ENCODE assay signal across 17 cellular contexts in genomic region chr2:109135572-109136185, GRCh38. TPM values are rescaled to one million over a fixed set of nuclear protein-coding genes. Genes with fewer than 3 reads are reported as not detected.
DNase-seq lines count a peak whose midpoint lies in the region; ATAC-seq and TF ChIP-seq lines count a peak whose summit lies in the region.
"Had no signal": no experiment of that assay in that cellular context is flagged by ENCODE, and none has a peak within 500 bp of the region (broad histone marks: within the 10 kb centered on the region; RNA-seq: fewer than 3 reads in every experiment).

No MANE protein-coding gene starts in this region.

- ATAC-seq in left cardiac atrium (peak; percentile 36 to 40), Right ventricle myocardium inferior (no peak), GM21786 (IDR thresholded peaks at IDR 0.05; ENCODE audit: unreplicated experiment) (no peak)
- ATAC-seq in stimulated activated naive CD8-positive, alpha-beta T cell treated with anti-CD3 and anti-CD28 coated beads, Interleukin-15, amount 100 ng/mL, for 72 hours: no peak

- H3K27me3 Mint-ChIP-seq in stimulated activated naive CD8-positive, alpha-beta T cell treated with anti-CD3 and anti-CD28 coated beads, Interleukin-15, amount 100 ng/mL, for 72 hours: no peaks in the 10 kb centered on the region
- H3K27me3 Mint-ChIP-seq: activated naive CD4-positive, alpha-beta T cell treated with anti-CD3 and anti-CD28 coated beads, Interleukin-2, amount 50 U/mL, for 24 hours had no signal

- TF ChIP-seq CTCF in fibroblast of pulmonary artery (IDR thresholded peaks at IDR 0.05; ENCODE audit: low read length, missing control alignments): no peak

- peaks cover 60% of the 10 kb centered on the region for H3K4me1 Mint-ChIP-seq in stimulated activated naive CD8-positive, alpha-beta T cell treated with anti-CD3 and anti-CD28 coated beads, Interleukin-15, amount 100 ng/mL, for 72 hours

- no peak overlapping the region for H3K4me3 Mint-ChIP-seq in stimulated activated naive CD8-positive, alpha-beta T cell treated with anti-CD3 and anti-CD28 coated beads, Interleukin-15, amount 100 ng/mL, for 72 hours
- H3K4me3 Mint-ChIP-seq: activated CD8-positive, alpha-beta T cell treated with anti-CD3 and anti-CD28 coated beads, Interleukin-2, amount 10 ng/mL, durations not matched to agents 7 days and 5 days; activated naive CD4-positive, alpha-beta T cell treated with anti-CD3 and anti-CD28 coated beads, Interleukin-2, amount 50 U/mL, for 24 hours; mesothelial cell of epicardium had no signal

- DNase-seq in left cardiac atrium (no peak), Right ventricle myocardium inferior (ENCODE audit: missing footprints) (no peak), NCI-H446 treated with DMSO at 0.1 percent for 48 hours (lab: John Stamatoyannopoulos, UW) (peak; percentile 44), fibroblast of pulmonary artery (ENCODE audit: low read depth) (peak; percentile 68), T-helper 1 cell (no peak)
- no peak for DNase-seq in central memory CD4-positive, alpha-beta T cell
- no peak for DNase-seq in stimulated activated naive CD8-positive, alpha-beta T cell treated with anti-CD3 and anti-CD28 coated beads, Interleukin-15, amount 100 ng/mL, for 72 hours
- DNase-seq: activated CD8-positive, alpha-beta T cell treated with anti-CD3 and anti-CD28 coated beads, Interleukin-2, amount 10 ng/mL, durations not matched to agents 7 days and 5 days; BE2C; heart left ventricle; KG1; NK-92 treated with Interleukin-12 subunit alpha and Interleukin-12 subunit beta, amount 100 ng/mL, for 24 hours had no signal

- H3K27ac Mint-ChIP-seq in stimulated activated naive CD8-positive, alpha-beta T cell treated with anti-CD3 and anti-CD28 coated beads, Interleukin-15, amount 100 ng/mL, for 72 hours: no peak overlapping the region
- H3K27ac Mint-ChIP-seq: activated CD8-positive, alpha-beta T cell treated with anti-CD3 and anti-CD28 coated beads, Interleukin-2, amount 10 ng/mL, durations not matched to agents 7 days and 5 days; activated naive CD4-positive, alpha-beta T cell treated with anti-CD3 and anti-CD28 coated beads, Interleukin-2, amount 50 U/mL, for 24 hours; mesothelial cell of epicardium had no signal

- H3K4me3 ChIP-seq in fibroblast of pulmonary artery (replicated peaks; ENCODE audit: low read depth, low read length): no peak overlapping the region
- H3K4me3 ChIP-seq: heart left ventricle, right atrium auricular region, SK-N-MC had no signal

- no peaks in the 10 kb centered on the region for H3K9me3 Mint-ChIP-seq in stimulated activated naive CD8-positive, alpha-beta T cell treated with anti-CD3 and anti-CD28 coated beads, Interleukin-15, amount 100 ng/mL, for 72 hours
- H3K9me3 Mint-ChIP-seq: activated naive CD4-positive, alpha-beta T cell treated with anti-CD3 and anti-CD28 coated beads, Interleukin-2, amount 50 U/mL, for 24 hours; mesothelial cell of epicardium had no signal

- intact Hi-C loops in left cardiac atrium (cut with DNase I) (no loop called here), Right ventricle myocardium inferior (cut with DNase I) (no loop called here)

RNA-seq across cellular contexts. Expression of gene SH3RF3, which starts 6.7 kb away (rescaled TPM):
- 1 to 10 TPM; 8.8 to 9.4 TPM for total RNA-seq in left cardiac atrium
- total RNA-seq in Right ventricle myocardium inferior: 8.0 TPM

Comparison
In these comparisons a context has a peak if more than half of its experiments do, and no peak if none do; other contexts are left out.
1. ATAC-seq: peak in left cardiac atrium (2 of 2); none in Right ventricle myocardium inferior (single experiment), stimulated activated naive CD8-positive, alpha-beta T cell treated with anti-CD3 and anti-CD28 coated beads, Interleukin-15, amount 100 ng/mL, for 72 hours (single experiment) and GM21786 (single experiment).
2. DNase-seq: peak in NCI-H446 treated with DMSO at 0.1 percent for 48 hours (single experiment) and fibroblast of pulmonary artery (single experiment); none in left cardiac atrium (single experiment), Right ventricle myocardium inferior (single experiment), central memory CD4-positive, alpha-beta T cell (single experiment), stimulated activated naive CD8-positive, alpha-beta T cell treated with anti-CD3 and anti-CD28 coated beads, Interleukin-15, amount 100 ng/mL, for 72 hours (0 of 2) and T-helper 1 cell (0 of 5).